7 cellular contexts compared by ENCODE assay signal in genomic region chr17:76745785-76746184, GRCh38. TPM values are rescaled to one million over a fixed set of nuclear protein-coding genes. Genes with fewer than 3 reads are reported as not detected.
A peak's percentile ranks its signal among the peaks of the same experiment; 100 is the strongest.
DNase-seq lines count a peak whose midpoint lies in the region; ATAC-seq, FAIRE-seq and TF ChIP-seq lines count a peak whose summit lies in the region.
"Not testable (repeated sequence)": the region's sequence is repeated elsewhere in the genome, so short reads cannot be mapped to it uniquely, and the experiment has no call there.

No MANE protein-coding gene starts in this region.

- DNase-seq in EL (peak; percentile 42), HT1080 (ENCODE audit: low read depth) (peak; percentile 61), RPMI7951 (ENCODE audit: low read depth) (peak; percentile 35), fibroblast of lung (ENCODE audit: low read depth in 2 of 2) (peak; percentile 20 to 41), kidney tubule cell (ENCODE audit: low spot score) (peak; percentile 43)
- not testable (repeated sequence) for DNase-seq in activated CD8-positive, alpha-beta memory T cell treated with anti-CD3 and anti-CD28 coated beads, Interleukin-2, amount 10 ng/mL, durations not matched to agents 7 days and 5 days; K562 (ENCODE audit: extremely low read depth in 1 of 4, low spot score in 3 of 4)

- not testable (repeated sequence) for H3K27ac ChIP-seq in K562 (ENCODE audit: extremely low read depth, low read depth, low read length); fibroblast of lung (ENCODE audit: insufficient read depth, low read length)

- intact Hi-C loops in K562 (cut with micrococcal nuclease), result not testable (repeated sequence)

- H3K79me2 ChIP-seq in K562 (ENCODE audit: control insufficient read depth, insufficient read depth, low read length); fibroblast of lung (ENCODE audit: control insufficient read depth, insufficient read depth, low read length): not testable (repeated sequence)

- H3K4me3 Mint-ChIP-seq in activated CD8-positive, alpha-beta memory T cell treated with anti-CD3 and anti-CD28 coated beads, Interleukin-2, amount 10 ng/mL, durations not matched to agents 7 days and 5 days, result not testable (repeated sequence)

- TF ChIP-seq POLR2A in K562 (conservative IDR thresholded peaks at IDR 0.05), result not testable (repeated sequence)

- not testable (repeated sequence) for H2AFZ ChIP-seq in K562 (ENCODE audit: low read depth, low read length); fibroblast of lung (ENCODE audit: low read length)

- 87% methylated on average over 6 of the region's 6 CpGs for WGBS in K562 (ENCODE audit: insufficient coverage, low coverage, missing lambda C conversion rate)

- in situ Hi-C loops in K562 (cut with MboI), result not testable (repeated sequence)

- not testable (repeated sequence) for H3K9ac ChIP-seq in K562 (ENCODE audit: insufficient read depth in 1 of 2, low read depth in 2 of 2, low read length in 2 of 2); fibroblast of lung (ENCODE audit: insufficient read depth, low read length)

- not testable (repeated sequence) for H3K9me3 Mint-ChIP-seq in activated CD8-positive, alpha-beta memory T cell treated with anti-CD3 and anti-CD28 coated beads, Interleukin-2, amount 10 ng/mL, durations not matched to agents 7 days and 5 days (ENCODE audit: low read depth)

- TF ChIP-seq CTCF in K562 (IDR thresholded peaks at IDR 0.05 in 2 of 3, conservative IDR thresholded peaks at IDR 0.05 in 1 of 3; ENCODE audit: insufficient read depth in 2 of 3, low read depth in 1 of 3, low read length in 3 of 3); fibroblast of lung (conservative IDR thresholded peaks at IDR 0.05 in 1 of 2, IDR thresholded peaks at IDR 0.05 in 1 of 2; ENCODE audit: low read depth in 1 of 2, low read length in 2 of 2): not testable (repeated sequence)

- not testable (repeated sequence) for ATAC-seq in activated CD8-positive, alpha-beta memory T cell treated with anti-CD3 and anti-CD28 coated beads, Interleukin-2, amount 10 ng/mL, durations not matched to agents 7 days and 5 days; K562

- not testable (repeated sequence) for H3K4me1 ChIP-seq in K562 (replicated peaks in 1 of 2; ENCODE audit: control insufficient read depth in 2 of 2, insufficient read depth in 2 of 2, low read length in 2 of 2); fibroblast of lung (ENCODE audit: control insufficient read depth, extremely low read depth, insufficient read depth, low read length)

- TF ChIP-seq EP300 in K562 (IDR thresholded peaks at IDR 0.05; ENCODE audit: low read length), result not testable (repeated sequence)

- not testable (repeated sequence) for BruUV-seq in K562 (replicated peaks; lab: Mats Ljungman, UMichigan)

- H3K4me3 ChIP-seq in K562; fibroblast of lung (replicated peaks in 1 of 4; ENCODE audit: control extremely low read depth in 1 of 4, insufficient read depth in 1 of 4, low read depth in 3 of 4, low read length in 4 of 4): not testable (repeated sequence)

- H3K27me3 Mint-ChIP-seq in activated CD8-positive, alpha-beta memory T cell treated with anti-CD3 and anti-CD28 coated beads, Interleukin-2, amount 10 ng/mL, durations not matched to agents 7 days and 5 days, result not testable (repeated sequence)

- not testable (repeated sequence) for TF ChIP-seq RAD21 in K562 (CRISPR knock-in tag; conservative IDR thresholded peaks at IDR 0.05 in 1 of 2, IDR thresholded peaks at IDR 0.05 in 1 of 2)

- not testable (repeated sequence) for FAIRE-seq in K562 (lab: Jason Lieb, UNC)

- H3K36me3 ChIP-seq in K562 (ENCODE audit: control insufficient read depth, insufficient read depth, low read length) (peaks cover 55% of the 10 kb centered on the region), fibroblast of lung (ENCODE audit: control insufficient read depth, insufficient read depth, low read length) (peaks cover 19% of the 10 kb centered on the region)

- H3K36me3 Mint-ChIP-seq in activated CD8-positive, alpha-beta memory T cell treated with anti-CD3 and anti-CD28 coated beads, Interleukin-2, amount 10 ng/mL, durations not matched to agents 7 days and 5 days, result peaks cover 45% of the 10 kb centered on the region

- H3K4me2 ChIP-seq in K562 (ENCODE audit: insufficient read depth, low read length); fibroblast of lung (ENCODE audit: extremely low read depth, insufficient read depth, low read length): not testable (repeated sequence)

- POLR2A ChIA-PET in K562 (lab: Yijun Ruan, JAX), result interaction anchor here (0.7 to 1.5 kb wide), 4 partner anchors 9 to 41 kb away, joined by 4 to 15 read pairs (median 6); partner anchors contain the start of genes MFSD11 and SRSF2

- H4K20me1 ChIP-seq in K562 (replicated peaks; ENCODE audit: control insufficient read depth, insufficient read depth, low read length); fibroblast of lung (ENCODE audit: control insufficient read depth, extremely low read depth, insufficient read depth, low read length): not testable (repeated sequence)

- H3K9me1 ChIP-seq in K562 (ENCODE audit: control insufficient read depth, insufficient read depth, low read length), result not testable (repeated sequence)

- CTCF ChIA-PET in activated CD8-positive, alpha-beta memory T cell treated with anti-CD3 and anti-CD28 coated beads, Interleukin-2, amount 10 ng/mL, durations not matched to agents 7 days and 5 days (lab: Charles Lee); K562 (lab: Yijun Ruan, JAX; ENCODE audit: low intra/inter-chr PET ratio): not testable (repeated sequence)

- peak overlapping the region; percentile 6 for H3K27ac Mint-ChIP-seq in activated CD8-positive, alpha-beta memory T cell treated with anti-CD3 and anti-CD28 coated beads, Interleukin-2, amount 10 ng/mL, durations not matched to agents 7 days and 5 days

- H3K27me3 ChIP-seq in K562 (ENCODE audit: control insufficient read depth in 2 of 2, insufficient read depth in 2 of 2, low read length in 2 of 2); fibroblast of lung (ENCODE audit: control insufficient read depth, insufficient read depth, low read length): not testable (repeated sequence)

- peaks cover 14% of the 10 kb centered on the region for H3K4me1 Mint-ChIP-seq in activated CD8-positive, alpha-beta memory T cell treated with anti-CD3 and anti-CD28 coated beads, Interleukin-2, amount 10 ng/mL, durations not matched to agents 7 days and 5 days

- not testable (repeated sequence) for H3K9me3 ChIP-seq in K562 (replicated peaks; ENCODE audit: control insufficient read depth, insufficient read depth, low read depth, low read length); fibroblast of lung (ENCODE audit: control insufficient read depth, insufficient read depth, low read depth, low read length)

RNA-seq across cellular contexts. Expression of gene MFSD11, which starts 7.9 kb away (rescaled TPM):
- total RNA-seq in HT1080 (2014; rRNA removed; shearing (Covaris generic)), result 14.6 and 20.0 TPM in 2 replicates
- polyA plus RNA-seq in HT1080 (2015; cell fraction: cytosol; rRNA removed), result 14.0 and 16.4 TPM in 2 replicates
- 35.3 and 39.8 TPM in 2 replicates for polyA plus RNA-seq in HT1080 (2015; cell fraction: nucleus; rRNA removed)
- 23.0 and 23.4 TPM in 2 replicates for total RNA-seq in RPMI7951 (2014; rRNA removed; shearing (Covaris generic))
- 10 to 100 TPM; 22.6 to 26.8 TPM for total RNA-seq in activated CD8-positive, alpha-beta memory T cell treated with anti-CD3 and anti-CD28 coated beads, Interleukin-2, amount 10 ng/mL, durations not matched to agents 7 days and 5 days
- total RNA-seq in K562 (2011; cell fraction: chromatin; rRNA removed; ENCODE audit: low replicate concordance), result 145 and 147 TPM in 2 replicates
- 84.1 and 87.6 TPM in 2 replicates for total RNA-seq in K562 (2011; cell fraction: nucleolus; rRNA removed)
- 125 and 138 TPM in 2 replicates for total RNA-seq in K562 (2011; cell fraction: nucleoplasm; rRNA removed)
- total RNA-seq in K562 (2014; rRNA removed), result 15.5 and 25.6 TPM in 2 replicates
- 20.9 and 21.8 TPM in 2 replicates for total RNA-seq in K562 (2014; rRNA removed; fragmentation: Illumina TruSeq; extraction: Trizol)
- total RNA-seq in K562 (2015; rRNA removed; fragmentation: Illumina TruSeq; extraction: Trizol), result 21.6 and 24.1 TPM in 2 replicates
- total RNA-seq in K562 (2021), result 24.5 and 26.2 TPM in 2 replicates
- 23.7 and 24.4 TPM in 2 replicates for polyA plus RNA-seq in K562 (2011; rRNA removed)
- 20.6 and 23.7 TPM in 2 replicates for polyA plus RNA-seq in K562 (2011; cell fraction: cytosol; rRNA removed)
- polyA plus RNA-seq in K562 (2011; cell fraction: nucleus; rRNA removed), result 57.8 and 68.3 TPM in 2 replicates
- 21.9 and 28.2 TPM in 2 replicates for polyA plus RNA-seq in K562 (2012)
- polyA plus RNA-seq in K562 (2014; fragmentation: Illumina TruSeq; extraction: Trizol), result 15.0 and 17.9 TPM in 2 replicates
- 10 to 100 TPM; 14.4 to 19.7 TPM for polyA plus RNA-seq in K562 (2014; fragmentation: Nextera tagmentation; extraction: Ambion mirVana)
- 19.9 and 22.8 TPM in 2 replicates for polyA plus RNA-seq in K562 (2014; rRNA removed)
- polyA minus RNA-seq in K562 (2011; rRNA and poly(A)+ RNA removed), result 30.5 and 35.7 TPM in 2 replicates
- 16.4 and 22.1 TPM in 2 replicates for polyA minus RNA-seq in K562 (2011; cell fraction: cytosol; rRNA and poly(A)+ RNA removed)
- 30.6 and 40.5 TPM in 2 replicates for polyA minus RNA-seq in K562 (2011; cell fraction: nucleus; rRNA and poly(A)+ RNA removed)
- 15.7 and 31.4 TPM in 2 replicates for total RNA-seq in fibroblast of lung
- 20.1 and 22.4 TPM in 2 replicates for polyA plus RNA-seq in fibroblast of lung
- polyA plus RNA-seq in fibroblast of lung (2012), result 14.7 and 15.3 TPM in 2 replicates
- polyA minus RNA-seq in fibroblast of lung (ENCODE audit: low replicate concordance), result 15.4 and 23.3 TPM in 2 replicates

RNA-seq across cellular contexts. Expression of gene SRSF2, which starts 8.7 kb away (rescaled TPM):
- total RNA-seq in HT1080 (2014; rRNA removed; shearing (Covaris generic)), result 971 and 1,300 TPM in 2 replicates
- polyA plus RNA-seq in HT1080 (2015; cell fraction: cytosol; rRNA removed), result 349 and 370 TPM in 2 replicates
- polyA plus RNA-seq in HT1080 (2015; cell fraction: nucleus; rRNA removed), result 738 and 763 TPM in 2 replicates
- 232 and 251 TPM in 2 replicates for total RNA-seq in RPMI7951 (2014; rRNA removed; shearing (Covaris generic))
- 100 to 1,000 TPM; 443 to 471 TPM for total RNA-seq in activated CD8-positive, alpha-beta memory T cell treated with anti-CD3 and anti-CD28 coated beads, Interleukin-2, amount 10 ng/mL, durations not matched to agents 7 days and 5 days
- 541 and 860 TPM in 2 replicates for total RNA-seq in K562 (2011; cell fraction: chromatin; rRNA removed; ENCODE audit: low replicate concordance)
- 738 and 811 TPM in 2 replicates for total RNA-seq in K562 (2011; cell fraction: nucleolus; rRNA removed)
- total RNA-seq in K562 (2011; cell fraction: nucleoplasm; rRNA removed), result 625 and 722 TPM in 2 replicates
- 583 and 1,185 TPM in 2 replicates for total RNA-seq in K562 (2014; rRNA removed)
- total RNA-seq in K562 (2014; rRNA removed; fragmentation: Illumina TruSeq; extraction: Trizol), result 261 and 276 TPM in 2 replicates
- 339 and 353 TPM in 2 replicates for total RNA-seq in K562 (2015; rRNA removed; fragmentation: Illumina TruSeq; extraction: Trizol)
- total RNA-seq in K562 (2021), result 499 and 569 TPM in 2 replicates
- polyA plus RNA-seq in K562 (2011; rRNA removed), result 422 and 444 TPM in 2 replicates
- polyA plus RNA-seq in K562 (2011; cell fraction: cytosol; rRNA removed), result 268 and 523 TPM in 2 replicates
- polyA plus RNA-seq in K562 (2011; cell fraction: nucleus; rRNA removed), result 1,783 and 2,637 TPM in 2 replicates
- 310 and 372 TPM in 2 replicates for polyA plus RNA-seq in K562 (2012)
- polyA plus RNA-seq in K562 (2014; fragmentation: Illumina TruSeq; extraction: Trizol), result 379 and 393 TPM in 2 replicates
- 100 to 1,000 TPM; 161 to 186 TPM for polyA plus RNA-seq in K562 (2014; fragmentation: Nextera tagmentation; extraction: Ambion mirVana)
- polyA plus RNA-seq in K562 (2014; rRNA removed), result 579 and 682 TPM in 2 replicates
- polyA minus RNA-seq in K562 (2011; rRNA and poly(A)+ RNA removed), result 180 and 185 TPM in 2 replicates
- 370 and 404 TPM in 2 replicates for polyA minus RNA-seq in K562 (2011; cell fraction: cytosol; rRNA and poly(A)+ RNA removed)
- 793 and 922 TPM in 2 replicates for polyA minus RNA-seq in K562 (2011; cell fraction: nucleus; rRNA and poly(A)+ RNA removed)
- total RNA-seq in fibroblast of lung, result 59.6 and 77.5 TPM in 2 replicates
- polyA plus RNA-seq in fibroblast of lung, result 203 and 238 TPM in 2 replicates
- 156 and 211 TPM in 2 replicates for polyA plus RNA-seq in fibroblast of lung (2012)
- 72.2 and 86.0 TPM in 2 replicates for polyA minus RNA-seq in fibroblast of lung (ENCODE audit: low replicate concordance)

RNA-seq across cellular contexts. Expression of gene METTL23, which starts 19.1 kb away (rescaled TPM):
- 43.8 and 45.0 TPM in 2 replicates for total RNA-seq in HT1080 (2014; rRNA removed; shearing (Covaris generic))
- 63.6 and 69.4 TPM in 2 replicates for polyA plus RNA-seq in HT1080 (2015; cell fraction: cytosol; rRNA removed)
- polyA plus RNA-seq in HT1080 (2015; cell fraction: nucleus; rRNA removed), result 68.9 and 71.6 TPM in 2 replicates
- total RNA-seq in RPMI7951 (2014; rRNA removed; shearing (Covaris generic)), result 47.9 and 56.9 TPM in 2 replicates
- total RNA-seq in activated CD8-positive, alpha-beta memory T cell treated with anti-CD3 and anti-CD28 coated beads, Interleukin-2, amount 10 ng/mL, durations not matched to agents 7 days and 5 days, result 10 to 100 TPM; 40.3 to 42.1 TPM
- total RNA-seq in K562 (2011; cell fraction: chromatin; rRNA removed; ENCODE audit: low replicate concordance), result 39.2 and 44.3 TPM in 2 replicates
- total RNA-seq in K562 (2011; cell fraction: nucleolus; rRNA removed), result 29.1 and 31.7 TPM in 2 replicates
- total RNA-seq in K562 (2011; cell fraction: nucleoplasm; rRNA removed), result 28.7 and 31.7 TPM in 2 replicates
- total RNA-seq in K562 (2014; rRNA removed) (29.4 and 32.9 TPM in 2 replicates), K562 (2014; rRNA removed; fragmentation: Illumina TruSeq; extraction: Trizol) (37.3 and 47.0 TPM in 2 replicates), K562 (2015; rRNA removed; fragmentation: Illumina TruSeq; extraction: Trizol) (24.1 and 29.5 TPM in 2 replicates), K562 (2021) (36.5 TPM in 2 replicates), fibroblast of lung (21.1 and 26.4 TPM in 2 replicates)
- polyA plus RNA-seq in K562 (2011; rRNA removed) (56.7 and 67.3 TPM in 2 replicates), K562 (2014; fragmentation: Illumina TruSeq; extraction: Trizol) (41.6 and 44.1 TPM in 2 replicates), K562 (2014; fragmentation: Nextera tagmentation; extraction: Ambion mirVana) (10 to 100 TPM; 42.2 to 46.1 TPM), K562 (2014; rRNA removed) (46.6 and 58.5 TPM in 2 replicates), fibroblast of lung (34.5 and 35.1 TPM in 2 replicates)
- 40.2 and 42.2 TPM in 2 replicates for polyA plus RNA-seq in K562 (2011; cell fraction: cytosol; rRNA removed)
- 39.8 and 45.6 TPM in 2 replicates for polyA plus RNA-seq in K562 (2011; cell fraction: nucleus; rRNA removed)
- 44.3 and 52.0 TPM in 2 replicates for polyA plus RNA-seq in K562 (2012)
- polyA minus RNA-seq in K562 (2011; rRNA and poly(A)+ RNA removed), result 29.0 and 31.8 TPM in 2 replicates
- polyA minus RNA-seq in K562 (2011; cell fraction: cytosol; rRNA and poly(A)+ RNA removed), result 6.7 and 12.1 TPM in 2 replicates
- polyA minus RNA-seq in K562 (2011; cell fraction: nucleus; rRNA and poly(A)+ RNA removed), result 9.2 and 15.1 TPM in 2 replicates
- 28.1 and 31.8 TPM in 2 replicates for polyA plus RNA-seq in fibroblast of lung (2012)
- 9.5 and 15.8 TPM in 2 replicates for polyA minus RNA-seq in fibroblast of lung (ENCODE audit: low replicate concordance)

RNA-seq across cellular contexts. Expression of gene JMJD6, which starts 19.4 kb away (rescaled TPM):
- total RNA-seq in HT1080 (2014; rRNA removed; shearing (Covaris generic)), result 27.9 and 30.8 TPM in 2 replicates
- 25.0 and 25.6 TPM in 2 replicates for polyA plus RNA-seq in HT1080 (2015; cell fraction: cytosol; rRNA removed)
- 29.5 and 31.5 TPM in 2 replicates for polyA plus RNA-seq in HT1080 (2015; cell fraction: nucleus; rRNA removed)
- total RNA-seq in RPMI7951 (2014; rRNA removed; shearing (Covaris generic)), result 24.9 and 26.2 TPM in 2 replicates
- total RNA-seq in activated CD8-positive, alpha-beta memory T cell treated with anti-CD3 and anti-CD28 coated beads, Interleukin-2, amount 10 ng/mL, durations not matched to agents 7 days and 5 days, result 10 to 100 TPM; 60.6 to 72.8 TPM
- 39.0 and 102 TPM in 2 replicates for total RNA-seq in K562 (2011; cell fraction: chromatin; rRNA removed; ENCODE audit: low replicate concordance)
- total RNA-seq in K562 (2011; cell fraction: nucleolus; rRNA removed), result 54.7 and 69.0 TPM in 2 replicates
- 46.6 and 49.9 TPM in 2 replicates for total RNA-seq in K562 (2011; cell fraction: nucleoplasm; rRNA removed)
- total RNA-seq in K562 (2014; rRNA removed) (40.2 and 40.7 TPM in 2 replicates), K562 (2014; rRNA removed; fragmentation: Illumina TruSeq; extraction: Trizol) (23.4 and 28.1 TPM in 2 replicates), K562 (2015; rRNA removed; fragmentation: Illumina TruSeq; extraction: Trizol) (37.4 and 38.5 TPM in 2 replicates), K562 (2021) (47.9 and 52.3 TPM in 2 replicates), fibroblast of lung (13.6 and 16.2 TPM in 2 replicates)
- polyA plus RNA-seq in K562 (2011; rRNA removed) (22.2 and 30.9 TPM in 2 replicates), K562 (2014; fragmentation: Illumina TruSeq; extraction: Trizol) (36.5 and 38.2 TPM in 2 replicates), K562 (2014; fragmentation: Nextera tagmentation; extraction: Ambion mirVana) (10 to 100 TPM in 1 of 2 experiments, 1 to 10 TPM in 1; 2.5 to 10.5 TPM), K562 (2014; rRNA removed) (36.3 and 40.9 TPM in 2 replicates), fibroblast of lung (16.5 and 17.7 TPM in 2 replicates)
- polyA plus RNA-seq in K562 (2011; cell fraction: cytosol; rRNA removed), result 25.7 and 30.0 TPM in 2 replicates
- 83.8 and 88.4 TPM in 2 replicates for polyA plus RNA-seq in K562 (2011; cell fraction: nucleus; rRNA removed)
- 50.5 and 52.4 TPM in 2 replicates for polyA plus RNA-seq in K562 (2012)
- polyA minus RNA-seq in K562 (2011; rRNA and poly(A)+ RNA removed), result 13.2 and 15.1 TPM in 2 replicates
- polyA minus RNA-seq in K562 (2011; cell fraction: cytosol; rRNA and poly(A)+ RNA removed), result 17.1 and 17.9 TPM in 2 replicates
- polyA minus RNA-seq in K562 (2011; cell fraction: nucleus; rRNA and poly(A)+ RNA removed), result 12.0 and 22.5 TPM in 2 replicates
- polyA plus RNA-seq in fibroblast of lung (2012), result 36.7 and 39.6 TPM in 2 replicates
- polyA minus RNA-seq in fibroblast of lung (ENCODE audit: low replicate concordance), result 32.0 and 51.9 TPM in 2 replicates

RNA-seq across cellular contexts. Expression of gene MXRA7, which starts 35.0 kb away (rescaled TPM):
- 77.4 and 105 TPM in 2 replicates for total RNA-seq in HT1080 (2014; rRNA removed; shearing (Covaris generic))
- polyA plus RNA-seq in HT1080 (2015; cell fraction: cytosol; rRNA removed), result 169 and 176 TPM in 2 replicates
- 66.3 and 68.0 TPM in 2 replicates for polyA plus RNA-seq in HT1080 (2015; cell fraction: nucleus; rRNA removed)
- total RNA-seq in RPMI7951 (2014; rRNA removed; shearing (Covaris generic)), result 59.6 and 59.9 TPM in 2 replicates
- 10 to 100 TPM; 29.8 to 32.0 TPM for total RNA-seq in activated CD8-positive, alpha-beta memory T cell treated with anti-CD3 and anti-CD28 coated beads, Interleukin-2, amount 10 ng/mL, durations not matched to agents 7 days and 5 days
- 7.4 and 13.0 TPM in 2 replicates for total RNA-seq in K562 (2011; cell fraction: chromatin; rRNA removed; ENCODE audit: low replicate concordance)
- total RNA-seq in K562 (2011; cell fraction: nucleolus; rRNA removed), result 13.7 and 15.5 TPM in 2 replicates
- 17.9 and 28.3 TPM in 2 replicates for total RNA-seq in K562 (2011; cell fraction: nucleoplasm; rRNA removed)
- 14.1 and 17.1 TPM in 2 replicates for total RNA-seq in K562 (2014; rRNA removed)
- total RNA-seq in K562 (2014; rRNA removed; fragmentation: Illumina TruSeq; extraction: Trizol), result 17.8 and 18.9 TPM in 2 replicates
- 8.2 and 8.8 TPM in 2 replicates for total RNA-seq in K562 (2015; rRNA removed; fragmentation: Illumina TruSeq; extraction: Trizol)
- 12.8 and 14.3 TPM in 2 replicates for total RNA-seq in K562 (2021)
- polyA plus RNA-seq in K562 (2011; rRNA removed), result 36.8 and 38.4 TPM in 2 replicates
- polyA plus RNA-seq in K562 (2011; cell fraction: cytosol; rRNA removed), result 14.5 and 26.4 TPM in 2 replicates
- polyA plus RNA-seq in K562 (2011; cell fraction: nucleus; rRNA removed), result 17.3 and 17.5 TPM in 2 replicates
- polyA plus RNA-seq in K562 (2012), result 9.6 and 28.4 TPM in 2 replicates
- polyA plus RNA-seq in K562 (2014; fragmentation: Illumina TruSeq; extraction: Trizol), result 24.4 and 25.0 TPM in 2 replicates
- polyA plus RNA-seq in K562 (2014; fragmentation: Nextera tagmentation; extraction: Ambion mirVana), result 1 to 10 TPM; 2.6 to 3.2 TPM
- 14.4 and 22.0 TPM in 2 replicates for polyA plus RNA-seq in K562 (2014; rRNA removed)
- polyA minus RNA-seq in K562 (2011; rRNA and poly(A)+ RNA removed), result 15.4 and 21.1 TPM in 2 replicates
- polyA minus RNA-seq in K562 (2011; cell fraction: cytosol; rRNA and poly(A)+ RNA removed), result 13.4 and 15.8 TPM in 2 replicates
- polyA minus RNA-seq in K562 (2011; cell fraction: nucleus; rRNA and poly(A)+ RNA removed), result 1.6 and 4.3 TPM in 2 replicates
- total RNA-seq in fibroblast of lung, result 127 and 142 TPM in 2 replicates
- 215 and 307 TPM in 2 replicates for polyA plus RNA-seq in fibroblast of lung
- 189 and 250 TPM in 2 replicates for polyA plus RNA-seq in fibroblast of lung (2012)
- polyA minus RNA-seq in fibroblast of lung (ENCODE audit: low replicate concordance), result 200 and 284 TPM in 2 replicates
